8 cellular contexts compared by ENCODE assay signal in genomic region chr2:54589340-54590215, GRCh38.
DNase-seq lines count a peak whose midpoint lies in the region; ATAC-seq and TF ChIP-seq lines count a peak whose summit lies in the region.

No MANE protein-coding gene starts in this region.

- DNase-seq in COLO668 (lab: John Stamatoyannopoulos, UW; ENCODE audit: unreplicated experiment) = peak; percentile 30
- DNase-seq in PC-3 = peak; percentile 67
- DNase-seq in esophagus squamous epithelium (lab: John Stamatoyannopoulos, UW) = no peak
- no peak for DNase-seq in spleen
- DNase-seq in mesenteric fat pad (ENCODE audit: low spot score) = no peak
- DNase-seq in glomerular visceral epithelial cell (ENCODE audit: extremely low spot score) = no peak
- DNase-seq in SKM-1 (lab: John Stamatoyannopoulos, UW; ENCODE audit: unreplicated experiment) = no peak

- H3K4me1 ChIP-seq in PC-3 (ENCODE audit: insufficient read depth, low read length) (peaks cover 58% of the 10 kb centered on the region), esophagus squamous epithelium (peaks cover 11 to 73% (median 35%) of the 10 kb centered on the region in 3 donors), spleen (peaks cover 61 to 100% (median 93%) of the 10 kb centered on the region in 6 donors)

- peaks cover 10% of the 10 kb centered on the region for H3K36me3 ChIP-seq in PC-3 (ENCODE audit: low read depth, low read length)
- no peaks in the 10 kb centered on the region for H3K36me3 ChIP-seq in esophagus squamous epithelium
- H3K36me3 ChIP-seq in spleen = peaks cover 0 to 13% (median 0%) of the 10 kb centered on the region in 6 donors

- H3K27ac ChIP-seq in PC-3 (ENCODE audit: low read length) = peak overlapping the region; percentile 87
- H3K27ac ChIP-seq in esophagus squamous epithelium = peak overlapping the region in 3 of 4 donors; percentile 36 to 58 (median 45)
- peak overlapping the region; percentile 67 to 88 (median 82) for H3K27ac ChIP-seq in spleen

- H3K4me3 ChIP-seq in PC-3 (ENCODE audit: low read length) (peak overlapping the region; percentile 33; the same call in 1 of the 2 replicates), esophagus squamous epithelium (no peak overlapping the region), spleen (peak overlapping the region in 1 of 8 donors; percentile 31)

- H3F3A ChIP-seq in PC-3 (ENCODE audit: low read length, unreplicated experiment) = peaks cover 5% of the 10 kb centered on the region

- H3K9me2 ChIP-seq in PC-3 (replicated peaks; ENCODE audit: low read length) = no peaks in the 10 kb centered on the region

- no peaks in the 10 kb centered on the region for H3K27me3 ChIP-seq in PC-3 (ENCODE audit: low read length)
- no peaks in the 10 kb centered on the region for H3K27me3 ChIP-seq in esophagus squamous epithelium
- no peaks in the 10 kb centered on the region for H3K27me3 ChIP-seq in spleen (replicated peaks in 1 of 7)

- H2AFZ ChIP-seq in PC-3 (ENCODE audit: low read length) = no peak overlapping the region

- intact Hi-C loops in PC-3 (cut with micrococcal nuclease) (loop anchor here (1.0 kb wide), 1 partner anchor 17 kb away; no protein-coding TSS in a partner anchor), esophagus squamous epithelium (cut with DNase I) (no loop called here), spleen (cut with DNase I; ENCODE audit: low total_unique reads) (no loop called here)

- peak; percentile 55 for ATAC-seq in GM21529 (IDR thresholded peaks at IDR 0.05; ENCODE audit: unreplicated experiment)
- ATAC-seq in PC-3 = peak; percentile 58

- TF ChIP-seq CTCF in PC-3 (conservative IDR thresholded peaks at IDR 0.05; ENCODE audit: low read depth, low read length) (no peak), esophagus squamous epithelium (IDR thresholded peaks at IDR 0.05) (no peak), spleen (IDR thresholded peaks at IDR 0.05 in 8 of 11, conservative IDR thresholded peaks at IDR 0.05 in 3 of 11) (no peak)

- H4K20me1 ChIP-seq in PC-3 (ENCODE audit: low read length) = peaks cover 40% of the 10 kb centered on the region; the same call in 1 of the 2 replicates

- TF ChIP-seq POLR2A in esophagus squamous epithelium (IDR thresholded peaks at IDR 0.05) (no peak), spleen (IDR thresholded peaks at IDR 0.05) (no peak)

- H3K9me3 ChIP-seq in PC-3 (ENCODE audit: low read length) (no peaks in the 10 kb centered on the region), esophagus squamous epithelium (no peaks in the 10 kb centered on the region), spleen (no peaks in the 10 kb centered on the region)

- CTCF ChIA-PET in PC-3 (lab: Charles Lee) = interaction anchor here (0.6 to 1.4 kb wide), 2 partner anchors 69 to 84 kb away, joined by 3 to 5 read pairs; no protein-coding TSS in a partner anchor

- H3K9ac ChIP-seq in PC-3 (ENCODE audit: low read length) = peak overlapping the region; percentile 51

- H3K4me2 ChIP-seq in PC-3 (ENCODE audit: low read length) = peak overlapping the region; percentile 55

- POLR2A ChIA-PET in PC-3 (lab: Charles Lee; ENCODE audit: unreplicated experiment) = interaction anchor here (0.6 kb wide), 1 partner anchor 111 kb away, joined by 5 read pairs; no protein-coding TSS in a partner anchor

- no TSS peak for BruUV-seq in PC-3 (replicated peaks; lab: Mats Ljungman, UMichigan)

- peaks cover 98% of the 10 kb centered on the region for H3K79me2 ChIP-seq in PC-3 (ENCODE audit: low read length)

- WGBS in esophagus squamous epithelium, 2 donors = 31 to 34% methylated on average over 6 of the region's 7 CpGs
- 16 to 32% (median 21%) methylated on average over 7 of the region's 7 CpGs for WGBS in spleen, 5 donors

Comparison
In these comparisons a context has a peak if more than half of its experiments do, and no peak if none do; other contexts are left out.
1. DNase-seq: peak in COLO668 (single experiment) and PC-3 (single experiment); none in esophagus squamous epithelium (single experiment), spleen (single experiment), mesenteric fat pad (single experiment), glomerular visceral epithelial cell (single experiment) and SKM-1 (single experiment).
2. Peak in every context shown above with its lines, with median percentiles within 50 percentile points of each other: H3K27ac ChIP-seq.